In the genomic region with DNA sequence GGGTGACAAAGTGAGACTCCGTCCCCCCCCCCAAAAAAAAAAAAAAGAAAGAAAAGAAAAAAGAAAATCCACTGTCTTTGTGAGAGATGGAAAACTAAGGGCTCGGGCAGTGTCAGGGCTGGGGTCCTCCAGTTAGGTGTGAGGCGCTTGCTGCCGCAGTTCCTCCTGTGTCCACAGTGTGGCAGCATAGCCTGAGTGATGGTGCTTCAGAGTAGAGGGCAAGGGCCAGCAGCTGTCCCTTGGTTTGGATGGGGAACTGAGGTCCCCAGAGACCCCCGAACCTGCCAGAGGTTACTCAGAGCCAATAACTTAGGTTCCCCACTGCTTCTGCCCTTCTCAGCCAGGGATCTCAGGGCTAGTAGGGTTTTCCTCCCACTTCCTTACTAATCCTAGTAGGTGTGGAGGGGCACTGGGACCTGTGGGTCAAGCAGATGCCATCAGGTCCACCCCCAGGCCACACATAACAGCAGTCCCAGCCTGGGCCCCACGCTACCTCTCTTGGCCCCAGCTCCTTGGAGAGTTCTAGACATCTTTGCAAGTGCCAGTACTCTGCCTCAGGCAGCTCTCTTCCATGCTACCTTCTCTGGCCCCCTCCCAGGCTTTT, we compare ENCODE assay signal across 1 cellular context.
TF ChIP-seq lines count a peak whose summit lies in the region.

No MANE protein-coding gene starts in this region.

TF ChIP-seq in endothelial cell of umbilical vein, 7 proteins besides CTCF, POLR2A, EP300 and RAD21:
- no peak for TF ChIP-seq JUN (IDR thresholded peaks at IDR 0.05; ENCODE audit: borderline replicate concordance, insufficient read depth, insufficient read length, low read depth)
- TF ChIP-seq, protein P1, sequence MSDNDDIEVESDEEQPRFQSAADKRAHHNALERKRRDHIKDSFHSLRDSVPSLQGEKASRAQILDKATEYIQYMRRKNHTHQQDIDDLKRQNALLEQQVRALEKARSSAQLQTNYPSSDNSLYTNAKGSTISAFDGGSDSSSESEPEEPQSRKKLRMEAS (IDR thresholded peaks at IDR 0.05; ENCODE audit: insufficient read depth, insufficient read length): no peak
- TF ChIP-seq FOS (IDR thresholded peaks at IDR 0.05; ENCODE audit: borderline replicate concordance, insufficient read depth, low read length): no peak
- no peak for TF ChIP-seq MYC (IDR thresholded peaks at IDR 0.05; ENCODE audit: low read depth, low read length)
- TF ChIP-seq EZH2 (IDR thresholded peaks at IDR 0.05; ENCODE audit: borderline replicate concordance, low read depth, low read length, severe bottlenecking): no peak
- TF ChIP-seq GATA2 (IDR thresholded peaks at IDR 0.05; ENCODE audit: insufficient read depth, insufficient read length, low read depth, low read length): no peak
- no peak for TF ChIP-seq POLR2AphosphoS5 (IDR thresholded peaks at IDR 0.05; ENCODE audit: insufficient read depth, low read depth, low read length)
